8 cellular contexts compared by ENCODE assay signal in the genomic region with DNA sequence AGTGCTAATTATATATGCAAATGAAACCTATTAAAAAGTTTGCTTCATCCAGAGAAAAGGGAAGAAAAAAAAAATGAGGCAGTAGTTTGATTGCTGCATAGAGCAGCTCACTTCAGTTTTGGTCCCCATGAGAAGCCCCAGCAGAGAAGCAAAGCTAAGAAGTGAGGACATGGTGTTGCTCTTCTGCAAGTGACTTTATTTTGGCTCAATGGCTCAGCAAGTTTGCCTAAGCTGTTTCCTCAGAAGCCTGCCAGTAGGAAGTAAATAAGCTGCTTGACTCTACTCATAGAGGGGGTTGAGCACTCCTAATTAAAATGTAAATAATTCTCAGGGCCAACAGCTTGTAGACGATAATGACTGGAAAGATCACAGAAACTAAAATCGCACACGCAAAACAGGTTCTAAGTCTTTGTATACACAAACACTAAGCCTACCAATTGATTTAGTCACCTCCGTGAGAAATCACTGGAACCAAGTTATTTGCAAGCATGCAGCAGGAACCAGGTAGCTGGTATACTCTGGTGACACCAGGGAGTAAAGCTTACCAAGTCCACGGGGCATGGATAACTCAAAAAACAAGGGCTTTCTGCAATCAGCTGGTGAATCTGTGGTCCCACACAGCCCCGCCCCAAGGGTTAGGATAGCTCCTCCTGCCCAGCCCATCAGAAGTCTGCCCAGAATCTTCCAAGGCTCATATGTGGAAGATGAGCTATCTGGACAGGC. TPM values are rescaled to one million over a fixed set of nuclear protein-coding genes. Genes with fewer than 3 reads are reported as not detected.
DNase-seq lines count a peak whose midpoint lies in the region; TF ChIP-seq lines count a peak whose summit lies in the region.

No MANE protein-coding gene starts in this region.

- H3K36me3 Mint-ChIP-seq in HFFc6 (ENCODE audit: low read depth): no peaks in the 10 kb centered on the region

- H3K9me2 ChIP-seq in hepatocyte (replicated peaks; ENCODE audit: insufficient read depth): no peaks in the 10 kb centered on the region

- H3K36me3 ChIP-seq in SJCRH30: no peaks in the 10 kb centered on the region
- no peaks in the 10 kb centered on the region for H3K36me3 ChIP-seq in hepatocyte (replicated peaks; ENCODE audit: insufficient read depth, low read depth)

- no peak overlapping the region for H2AFZ ChIP-seq in hepatocyte

- no peak for TF ChIP-seq CTCF in HFFc6 (IDR thresholded peaks at IDR 0.05)
- no peak for TF ChIP-seq CTCF in hepatocyte (IDR thresholded peaks at IDR 0.05; ENCODE audit: poor library complexity)

- H3K27ac Mint-ChIP-seq in HFFc6: peak overlapping the region; percentile 85

- WGBS in hepatocyte (ENCODE audit: low lambda C conversion rate, missing lambda C conversion rate): 34% methylated on average over 6 of the region's 6 CpGs

- H3K4me3 Mint-ChIP-seq in HFFc6: peak overlapping the region; percentile 63

- no peaks in the 10 kb centered on the region for H3K27me3 ChIP-seq in SJCRH30
- no peaks in the 10 kb centered on the region for H3K27me3 ChIP-seq in hepatocyte

- H3K4me2 ChIP-seq in hepatocyte: peak overlapping the region; percentile 26

- peak; percentile 1 for DNase-seq in NCI-H146 (lab: John Stamatoyannopoulos, UW)
- no peak for DNase-seq in NCI-H146 treated with DMSO at 0.1 percent for 48 hours (lab: John Stamatoyannopoulos, UW; ENCODE audit: unreplicated experiment)
- no peak for DNase-seq in HFFc6
- DNase-seq in SJCRH30: peak; percentile 34 to 35
- peak; percentile 33 for DNase-seq in hepatocyte (ENCODE audit: low spot score)
- no peak for DNase-seq in GM19240 (ENCODE audit: insufficient read length, low spot score)
- no peak for DNase-seq in posterior cingulate gyrus
- DNase-seq in stimulated activated CD4-positive, alpha-beta T cell treated with anti-CD3 and anti-CD28 coated beads, Interleukin-12 subunit alpha, Interleukin-12 subunit beta, amount 100 ng/mL, for 4 hours: no peak

- H3K4me1 ChIP-seq in SJCRH30: peaks cover 41% of the 10 kb centered on the region
- H3K4me1 ChIP-seq in hepatocyte (ENCODE audit: insufficient read depth): peaks cover 13% of the 10 kb centered on the region

- no peaks in the 10 kb centered on the region for H3K79me2 ChIP-seq in hepatocyte

- H4K20me1 ChIP-seq in hepatocyte (ENCODE audit: insufficient read depth, poor library complexity, severe bottlenecking): no peaks in the 10 kb centered on the region

- H3K9me3 Mint-ChIP-seq in HFFc6: no peaks in the 10 kb centered on the region

- H3K4me1 Mint-ChIP-seq in HFFc6 (ENCODE audit: low read depth): peaks cover 58% of the 10 kb centered on the region

- H3K4me3 ChIP-seq in SJCRH30 (no peak overlapping the region), hepatocyte (no peak overlapping the region)

- intact Hi-C loops in posterior cingulate gyrus (cut with DNase I): no loop called here

- H3K9me3 ChIP-seq in SJCRH30 (replicated peaks) (no peaks in the 10 kb centered on the region), hepatocyte (ENCODE audit: low read depth) (no peaks in the 10 kb centered on the region)

- no peak overlapping the region; the same call in 1 of the 2 replicates for H3K27ac ChIP-seq in SJCRH30
- H3K27ac ChIP-seq in hepatocyte: peak overlapping the region; percentile 73

- H3K27me3 Mint-ChIP-seq in HFFc6 (ENCODE audit: insufficient read depth): no peaks in the 10 kb centered on the region

RNA-seq across cellular contexts. Expression of a gene that starts 39.7 kb away (rescaled TPM):
- total RNA-seq in HFFc6 (2021; fragmentation: NEBNext Ultra II Directional; extraction: Animal tissue kit (Norgen Biotek cat#: 25700)): 100 to 1,000 TPM in 5 of 6 experiments, 10 to 100 TPM in 1; 95.9 to 121 (median 109) TPM
- total RNA-seq in SJCRH30 (2014; rRNA removed; shearing (Covaris generic)): 55.4 and 69.1 TPM in 2 replicates
- total RNA-seq in hepatocyte: 36.1 and 40.0 TPM in 2 replicates
- polyA plus RNA-seq in hepatocyte: 19.6 and 27.2 TPM in 2 replicates

Comparison
In these comparisons a context has a peak if more than half of its experiments do, and no peak if none do; other contexts are left out.
1. DNase-seq: peak in NCI-H146 (single experiment), SJCRH30 (2 of 2) and hepatocyte (single experiment); none in NCI-H146 treated with DMSO at 0.1 percent for 48 hours (single experiment), HFFc6 (single experiment), GM19240 (single experiment), posterior cingulate gyrus (0 of 10) and stimulated activated CD4-positive, alpha-beta T cell treated with anti-CD3 and anti-CD28 coated beads, Interleukin-12 subunit alpha, Interleukin-12 subunit beta, amount 100 ng/mL, for 4 hours (single experiment).